In the genomic region with DNA sequence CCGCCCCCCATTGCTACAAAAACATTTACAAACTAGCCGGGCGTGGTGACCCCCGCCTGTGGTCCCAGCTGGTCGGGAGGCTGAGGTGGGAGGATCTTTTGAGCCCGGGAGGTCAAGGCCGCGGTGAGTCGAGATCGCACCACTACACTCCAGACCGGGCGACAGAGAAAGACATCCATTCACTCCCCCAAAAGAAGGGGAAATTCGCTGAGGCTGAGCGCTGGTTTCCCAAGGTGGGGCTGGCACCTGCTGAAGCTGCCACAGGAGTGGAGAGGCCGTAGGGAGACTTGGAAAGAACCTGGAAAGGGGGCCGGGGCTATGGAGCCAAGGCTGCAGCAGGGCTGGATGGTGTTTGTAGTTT, we compare ENCODE assay signal across 8 cellular contexts. TPM values are rescaled to one million over a fixed set of nuclear protein-coding genes. Genes with fewer than 3 reads are reported as not detected.
DNase-seq lines count a peak whose midpoint lies in the region; ATAC-seq and TF ChIP-seq lines count a peak whose summit lies in the region.

No MANE protein-coding gene starts in this region.

- no peak for DNase-seq in SK-N-SH
- no peak for DNase-seq in stimulated activated naive CD8-positive, alpha-beta T cell treated with anti-CD3 and anti-CD28 coated beads, Interleukin-15, amount 100 ng/mL, for 72 hours
- DNase-seq in germinal center (ENCODE audit: low spot score), result no peak
- no peak for DNase-seq in NOMO-1 treated with DMSO at 0.1 percent for 48 hours (lab: John Stamatoyannopoulos, UW; ENCODE audit: unreplicated experiment)

- peak overlapping the region; percentile 95 for H2AFZ ChIP-seq in SK-N-SH (ENCODE audit: low read depth)

- peaks cover 38% of the 10 kb centered on the region for H3K79me2 ChIP-seq in SK-N-SH (ENCODE audit: insufficient read depth)

- H3K9me3 ChIP-seq in SK-N-SH (no peaks in the 10 kb centered on the region), iPS-20b (ENCODE audit: insufficient read depth, low read depth, low read length) (no peaks in the 10 kb centered on the region)

- CTCF ChIA-PET in SK-N-SH (lab: Yijun Ruan, JAX), result interaction anchor here (0.6 to 1.8 kb wide), 4 partner anchors 21 to 211 kb away, joined by 3 to 4 read pairs (median 4); no protein-coding TSS in a partner anchor

- no peaks in the 10 kb centered on the region for H3K36me3 ChIP-seq in SK-N-SH (replicated peaks in 1 of 2; ENCODE audit: control insufficient read depth in 1 of 2, insufficient read depth in 2 of 2, low read length in 1 of 2)
- H3K36me3 ChIP-seq in iPS-20b (ENCODE audit: insufficient read depth, low read depth, low read length), result no peaks in the 10 kb centered on the region

- no peaks in the 10 kb centered on the region for H3K27me3 Mint-ChIP-seq in activated T-helper 17 cell treated with anti-CD3 and anti-CD28 coated beads, Interleukin-2, amount 50 U/mL, for 72 hours
- H3K27me3 Mint-ChIP-seq in stimulated activated naive CD8-positive, alpha-beta T cell treated with anti-CD3 and anti-CD28 coated beads, Interleukin-15, amount 100 ng/mL, for 72 hours, result no peaks in the 10 kb centered on the region

- H3K4me1 Mint-ChIP-seq in activated T-helper 17 cell treated with anti-CD3 and anti-CD28 coated beads, Interleukin-2, amount 50 U/mL, for 72 hours, result peaks cover 22% of the 10 kb centered on the region
- H3K4me1 Mint-ChIP-seq in stimulated activated naive CD8-positive, alpha-beta T cell treated with anti-CD3 and anti-CD28 coated beads, Interleukin-15, amount 100 ng/mL, for 72 hours, result peaks cover 54% of the 10 kb centered on the region

- TF ChIP-seq RAD21 in SK-N-SH (IDR thresholded peaks at IDR 0.05; ENCODE audit: low read length), result no peak

- no peak overlapping the region; the same call in 1 of the 2 replicates for H3K9ac ChIP-seq in SK-N-SH
- no peak overlapping the region for H3K9ac ChIP-seq in iPS-20b (ENCODE audit: low read depth, low read length)

- POLR2A ChIA-PET in SK-N-SH (lab: Yijun Ruan, JAX), result no interaction called here

- peak overlapping the region; percentile 94 for H3K4me3 Mint-ChIP-seq in activated T-helper 17 cell treated with anti-CD3 and anti-CD28 coated beads, Interleukin-2, amount 50 U/mL, for 72 hours
- H3K4me3 Mint-ChIP-seq in stimulated activated naive CD8-positive, alpha-beta T cell treated with anti-CD3 and anti-CD28 coated beads, Interleukin-15, amount 100 ng/mL, for 72 hours, result peak overlapping the region; percentile 90 to 91

- ATAC-seq in SK-N-SH treated with all-trans-retinoic acid at 6 μM for 48 hours (no peak), GM19035 (IDR thresholded peaks at IDR 0.05; ENCODE audit: unreplicated experiment) (no peak)
- ATAC-seq in activated T-helper 17 cell treated with anti-CD3 and anti-CD28 coated beads, Interleukin-2, amount 50 U/mL, for 72 hours (replicated peaks), result no peak
- no peak for ATAC-seq in stimulated activated naive CD8-positive, alpha-beta T cell treated with anti-CD3 and anti-CD28 coated beads, Interleukin-15, amount 100 ng/mL, for 72 hours

- no peaks in the 10 kb centered on the region for H3K9me3 Mint-ChIP-seq in activated T-helper 17 cell treated with anti-CD3 and anti-CD28 coated beads, Interleukin-2, amount 50 U/mL, for 72 hours
- no peaks in the 10 kb centered on the region for H3K9me3 Mint-ChIP-seq in stimulated activated naive CD8-positive, alpha-beta T cell treated with anti-CD3 and anti-CD28 coated beads, Interleukin-15, amount 100 ng/mL, for 72 hours

- peaks cover 7% of the 10 kb centered on the region for H3F3A ChIP-seq in SK-N-SH (replicated peaks; ENCODE audit: insufficient read depth)

- H3K4me1 ChIP-seq in SK-N-SH (ENCODE audit: control insufficient read depth in 1 of 2, insufficient read depth in 2 of 2, low read depth in 1 of 2, low read length in 1 of 2) (peaks cover 5 to 8% of the 10 kb centered on the region in 2 experiments; a peak in 2 of 4 replicates), iPS-20b (ENCODE audit: insufficient read depth, low read length) (peaks cover 3% of the 10 kb centered on the region; the same call in 1 of the 2 replicates)

- H3K27ac ChIP-seq in SK-N-SH (ENCODE audit: low read depth in 2 of 2, low read length in 1 of 2) (peak overlapping the region; percentile 71 to 81; a peak in 3 of 4 replicates), iPS-20b (ENCODE audit: low read length) (no peak overlapping the region)

- TF ChIP-seq CTCF in SK-N-SH (IDR thresholded peaks at IDR 0.05), result no peak

- peak overlapping the region; percentile 82; the same call in 1 of the 2 replicates for H3K4me2 ChIP-seq in SK-N-SH

- no peaks in the 10 kb centered on the region for H3K9me2 ChIP-seq in SK-N-SH

- 70% methylated on average over 5 of the region's 16 CpGs for WGBS in SK-N-SH (ENCODE audit: low lambda C conversion rate)

- TF ChIP-seq EP300 in SK-N-SH (IDR thresholded peaks at IDR 0.05; ENCODE audit: borderline replicate concordance in 1 of 2, low read depth in 1 of 2, low read length in 1 of 2), result no peak

- H4K20me1 ChIP-seq in SK-N-SH (ENCODE audit: insufficient read depth), result peaks cover 19% of the 10 kb centered on the region

- H3K4me3 ChIP-seq in SK-N-SH (ENCODE audit: low read depth in 2 of 2, low read length in 1 of 2), result peak overlapping the region; percentile 77 to 86; a peak in 3 of 4 replicates
- peak overlapping the region; percentile 72 for H3K4me3 ChIP-seq in iPS-20b (ENCODE audit: low read length)

- peak overlapping the region; percentile 89 for H3K27ac Mint-ChIP-seq in activated T-helper 17 cell treated with anti-CD3 and anti-CD28 coated beads, Interleukin-2, amount 50 U/mL, for 72 hours
- peak overlapping the region; percentile 88 to 99 for H3K27ac Mint-ChIP-seq in stimulated activated naive CD8-positive, alpha-beta T cell treated with anti-CD3 and anti-CD28 coated beads, Interleukin-15, amount 100 ng/mL, for 72 hours

- H3K27me3 ChIP-seq in SK-N-SH (ENCODE audit: insufficient read depth) (no peaks in the 10 kb centered on the region), iPS-20b (ENCODE audit: insufficient read depth, low read length) (peaks cover 51% of the 10 kb centered on the region)

- H3K36me3 Mint-ChIP-seq in activated T-helper 17 cell treated with anti-CD3 and anti-CD28 coated beads, Interleukin-2, amount 50 U/mL, for 72 hours (ENCODE audit: low read depth), result peaks cover 11% of the 10 kb centered on the region

TF ChIP-seq in SK-N-SH, 30 proteins besides CTCF, POLR2A, EP300 and RAD21 (continues in another document):
- TF ChIP-seq POLR2AphosphoS5 (IDR thresholded peaks at IDR 0.05; ENCODE audit: low read depth, low read length) (no peak), ELF1 (IDR thresholded peaks at IDR 0.05) (no peak), TCF12 (IDR thresholded peaks at IDR 0.05) (no peak), MEF2A (IDR thresholded peaks at IDR 0.05; ENCODE audit: borderline replicate concordance, low read depth) (no peak), JUND (IDR thresholded peaks at IDR 0.05) (no peak), FOXM1 (IDR thresholded peaks at IDR 0.05; ENCODE audit: low read depth) (no peak), GABPA (IDR thresholded peaks at IDR 0.05; ENCODE audit: low read depth) (no peak), TEAD4 (IDR thresholded peaks at IDR 0.05; ENCODE audit: borderline replicate concordance, insufficient read depth) (no peak), SMC3 (IDR thresholded peaks at IDR 0.05; ENCODE audit: low read depth, low read length) (no peak)
- TF ChIP-seq, protein P1, sequence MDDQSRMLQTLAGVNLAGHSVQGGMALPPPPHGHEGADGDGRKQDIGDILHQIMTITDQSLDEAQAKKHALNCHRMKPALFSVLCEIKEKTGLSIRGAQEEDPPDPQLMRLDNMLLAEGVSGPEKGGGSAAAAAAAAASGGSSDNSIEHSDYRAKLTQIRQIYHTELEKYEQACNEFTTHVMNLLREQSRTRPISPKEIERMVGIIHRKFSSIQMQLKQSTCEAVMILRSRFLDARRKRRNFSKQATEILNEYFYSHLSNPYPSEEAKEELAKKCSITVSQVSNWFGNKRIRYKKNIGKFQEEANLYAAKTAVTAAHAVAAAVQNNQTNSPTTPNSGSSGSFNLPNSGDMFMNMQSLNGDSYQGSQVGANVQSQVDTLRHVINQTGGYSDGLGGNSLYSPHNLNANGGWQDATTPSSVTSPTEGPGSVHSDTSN (IDR thresholded peaks at IDR 0.05), result no peak

TF ChIP-seq in SK-N-SH treated with all-trans-retinoic acid at 6 μM for 48 hours, 23 proteins besides CTCF, POLR2A, EP300 and RAD21:
- TF ChIP-seq ARNTL (CRISPR knock-in tag; IDR thresholded peaks at IDR 0.05; ENCODE audit: borderline replicate concordance, low read depth) (no peak), ZFP30 (CRISPR knock-in tag; IDR thresholded peaks at IDR 0.05) (no peak), CSDC2 (CRISPR knock-in tag; IDR thresholded peaks at IDR 0.05) (no peak)

RNA-seq across cellular contexts. Expression of a gene that starts 0.7 kb away (rescaled TPM):
- 16.7 TPM in 2 replicates for polyA plus RNA-seq in SK-N-SH (2012; rRNA removed)
- 9.5 and 12.3 TPM in 2 replicates for polyA plus RNA-seq in SK-N-SH (2012; cell fraction: cytosol; rRNA removed)
- 31.4 and 40.2 TPM in 2 replicates for polyA plus RNA-seq in SK-N-SH (2012; cell fraction: nucleus; rRNA removed)
- 10 to 100 TPM; 50.6 to 61.0 TPM for total RNA-seq in activated T-helper 17 cell treated with anti-CD3 and anti-CD28 coated beads, Interleukin-2, amount 50 U/mL, for 72 hours
